8 cellular contexts compared by ENCODE assay signal in genomic region chr11:10808553-10809372, GRCh38. TPM values are rescaled to one million over a fixed set of nuclear protein-coding genes. Genes with fewer than 3 reads are reported as not detected.
DNase-seq lines count a peak whose midpoint lies in the region; ATAC-seq and TF ChIP-seq lines count a peak whose summit lies in the region.

EIF4G2 (minus strand) TSS chr11:10808926.

- TF ChIP-seq CTCF in LNCaP clone FGC (IDR thresholded peaks at IDR 0.05; ENCODE audit: control insufficient read depth, extremely low read depth, insufficient read depth) (no peak), RWPE1 (conservative IDR thresholded peaks at IDR 0.05; ENCODE audit: low read depth) (no peak), fibroblast of lung (conservative IDR thresholded peaks at IDR 0.05 in 1 of 2, IDR thresholded peaks at IDR 0.05 in 1 of 2; ENCODE audit: low read depth in 1 of 2, low read length in 2 of 2) (no peak)

- H3K4me1 ChIP-seq in fibroblast of lung (ENCODE audit: control insufficient read depth, extremely low read depth, insufficient read depth, low read length), result peaks cover 9% of the 10 kb centered on the region

- H3K9me3 Mint-ChIP-seq in activated T-helper 17 cell treated with anti-CD3 and anti-CD28 coated beads, Interleukin-2, amount 50 U/mL, for 72 hours, result no peaks in the 10 kb centered on the region
- no peaks in the 10 kb centered on the region for H3K9me3 Mint-ChIP-seq in naive thymus-derived CD8-positive, alpha-beta T cell

- H3K27ac ChIP-seq in RWPE1 (peak within 1 kb of the TSS; percentile 96), fibroblast of lung (ENCODE audit: insufficient read depth, low read length) (peak within 1 kb of the TSS; percentile 96)

- H3K36me3 Mint-ChIP-seq in activated T-helper 17 cell treated with anti-CD3 and anti-CD28 coated beads, Interleukin-2, amount 50 U/mL, for 72 hours (ENCODE audit: low read depth), result peaks cover 54% of the 10 kb centered on the region
- peaks cover 7 to 42% (median 33%) of the 10 kb centered on the region in 3 donors for H3K36me3 Mint-ChIP-seq in naive thymus-derived CD8-positive, alpha-beta T cell

- H3K9me3 ChIP-seq in fibroblast of lung (ENCODE audit: control insufficient read depth, insufficient read depth, low read depth, low read length), result no peaks in the 10 kb centered on the region

- ATAC-seq in activated T-helper 17 cell treated with anti-CD3 and anti-CD28 coated beads, Interleukin-2, amount 50 U/mL, for 72 hours (replicated peaks), result peak; percentile 95
- ATAC-seq in naive thymus-derived CD8-positive, alpha-beta T cell, result peak; percentile 88 to 91

- H3K9ac ChIP-seq in fibroblast of lung (ENCODE audit: insufficient read depth, low read length), result peak within 1 kb of the TSS; percentile 96

- H3K27ac Mint-ChIP-seq in activated T-helper 17 cell treated with anti-CD3 and anti-CD28 coated beads, Interleukin-2, amount 50 U/mL, for 72 hours, result peak within 1 kb of the TSS; percentile 94
- H3K27ac Mint-ChIP-seq in naive thymus-derived CD8-positive, alpha-beta T cell, result peak within 1 kb of the TSS; percentile 96 to 100 (median 99)

- peak within 1 kb of the TSS; percentile 36 for H3K4me2 ChIP-seq in fibroblast of lung (ENCODE audit: extremely low read depth, insufficient read depth, low read length)

- peaks cover 3% of the 10 kb centered on the region for H4K20me1 ChIP-seq in fibroblast of lung (ENCODE audit: control insufficient read depth, extremely low read depth, insufficient read depth, low read length)

- H3K79me2 ChIP-seq in fibroblast of lung (ENCODE audit: control insufficient read depth, insufficient read depth, low read length), result peaks cover 44% of the 10 kb centered on the region

- peak within 1 kb of the TSS; percentile 97 for H3K4me3 ChIP-seq in LNCaP clone FGC (ENCODE audit: low read depth, low read length)
- peak within 1 kb of the TSS; percentile 64 to 96 (median 94) for H3K4me3 ChIP-seq in fibroblast of lung (replicated peaks in 1 of 4; ENCODE audit: control extremely low read depth in 1 of 4, insufficient read depth in 1 of 4, low read depth in 3 of 4, low read length in 4 of 4)

- DNase-seq in Daoy (ENCODE audit: low read depth) (peak; percentile 99), GOT3 (lab: John Stamatoyannopoulos, UW) (peak; percentile 83), LNCaP clone FGC (ENCODE audit: low read depth) (peak; percentile 94), RWPE1 (ENCODE audit: low spot score) (peak; percentile 99), fibroblast of lung (ENCODE audit: low read depth in 2 of 2) (peak; percentile 98 to 99)
- peak; percentile 95 to 99 (median 98) for DNase-seq in naive thymus-derived CD8-positive, alpha-beta T cell
- peak; percentile 98 to 99 (median 98) for DNase-seq in stimulated activated naive CD4-positive, alpha-beta T cell (lab: John Stamatoyannopoulos, UW)

- CTCF ChIA-PET in RWPE1 (lab: Yijun Ruan, JAX), result interaction anchor here (0.6 to 0.8 kb wide), 5 partner anchors 100 to 1041 kb away, joined by 3 read pairs; no protein-coding TSS in a partner anchor

- H3K4me3 Mint-ChIP-seq in activated T-helper 17 cell treated with anti-CD3 and anti-CD28 coated beads, Interleukin-2, amount 50 U/mL, for 72 hours, result peak within 1 kb of the TSS; percentile 93
- H3K4me3 Mint-ChIP-seq in naive thymus-derived CD8-positive, alpha-beta T cell, result peak within 1 kb of the TSS; percentile 94 to 99 (median 97)

- H3K4me1 Mint-ChIP-seq in activated T-helper 17 cell treated with anti-CD3 and anti-CD28 coated beads, Interleukin-2, amount 50 U/mL, for 72 hours, result peaks cover 26% of the 10 kb centered on the region
- peaks cover 22 to 52% (median 43%) of the 10 kb centered on the region in 4 donors for H3K4me1 Mint-ChIP-seq in naive thymus-derived CD8-positive, alpha-beta T cell

- peak within 1 kb of the TSS; percentile 9 for H2AFZ ChIP-seq in fibroblast of lung (ENCODE audit: low read length)

- POLR2A ChIA-PET in RWPE1 (lab: Yijun Ruan, JAX; ENCODE audit: low non-redundant PET), result interaction anchor here (0.6 to 1.8 kb wide), 15 partner anchors 11 to 397 kb away, joined by 3 to 24 read pairs (median 7); partner anchors contain the start of gene ZBED5
- POLR2A ChIA-PET in naive thymus-derived CD8-positive, alpha-beta T cell (lab: Charles Lee), result interaction anchor here (0.6 to 9.6 kb wide), 39 partner anchors 10 to 1348 kb away, joined by 3 to 430 read pairs (median 8); partner anchors contain the start of genes CTR9, RNF141, USP47 and WEE1

- H3K27me3 Mint-ChIP-seq in activated T-helper 17 cell treated with anti-CD3 and anti-CD28 coated beads, Interleukin-2, amount 50 U/mL, for 72 hours, result no peaks in the 10 kb centered on the region
- H3K27me3 Mint-ChIP-seq in naive thymus-derived CD8-positive, alpha-beta T cell, result no peaks in the 10 kb centered on the region

- no peaks in the 10 kb centered on the region for H3K27me3 ChIP-seq in fibroblast of lung (ENCODE audit: control insufficient read depth, insufficient read depth, low read length)

- peaks cover 7% of the 10 kb centered on the region for H3K36me3 ChIP-seq in fibroblast of lung (ENCODE audit: control insufficient read depth, insufficient read depth, low read length)

RNA-seq across cellular contexts. Expression of gene EIF4G2, which starts in this region (rescaled TPM):
- 812 and 943 TPM in 2 replicates for total RNA-seq in Daoy (2014; rRNA removed; shearing (Covaris generic))
- 1,000 to 10,000 TPM in 1 of 2 donors, 100 to 1,000 TPM in 1; 622 to 1,188 TPM for total RNA-seq in activated T-helper 17 cell treated with anti-CD3 and anti-CD28 coated beads, Interleukin-2, amount 50 U/mL, for 72 hours
- total RNA-seq in fibroblast of lung, result 599 and 964 TPM in 2 replicates
- 1,024 and 1,178 TPM in 2 replicates for polyA plus RNA-seq in fibroblast of lung
- polyA plus RNA-seq in fibroblast of lung (2012), result 650 and 657 TPM in 2 replicates
- 561 and 1,024 TPM in 2 replicates for polyA minus RNA-seq in fibroblast of lung (ENCODE audit: low replicate concordance)
- total RNA-seq in naive thymus-derived CD8-positive, alpha-beta T cell, result 100 to 1,000 TPM; 631 to 638 TPM
- polyA plus RNA-seq in naive thymus-derived CD8-positive, alpha-beta T cell, result 100 to 1,000 TPM; 315 to 425 (median 340) TPM

Comparison
In these comparisons a context has a peak if more than half of its experiments do, and no peak if none do; other contexts are left out.
1. Peak in every context shown above with its lines: DNase-seq, ATAC-seq, H3K4me3 ChIP-seq and H3K27ac ChIP-seq.